8 cellular contexts compared by ENCODE assay signal in the genomic region with DNA sequence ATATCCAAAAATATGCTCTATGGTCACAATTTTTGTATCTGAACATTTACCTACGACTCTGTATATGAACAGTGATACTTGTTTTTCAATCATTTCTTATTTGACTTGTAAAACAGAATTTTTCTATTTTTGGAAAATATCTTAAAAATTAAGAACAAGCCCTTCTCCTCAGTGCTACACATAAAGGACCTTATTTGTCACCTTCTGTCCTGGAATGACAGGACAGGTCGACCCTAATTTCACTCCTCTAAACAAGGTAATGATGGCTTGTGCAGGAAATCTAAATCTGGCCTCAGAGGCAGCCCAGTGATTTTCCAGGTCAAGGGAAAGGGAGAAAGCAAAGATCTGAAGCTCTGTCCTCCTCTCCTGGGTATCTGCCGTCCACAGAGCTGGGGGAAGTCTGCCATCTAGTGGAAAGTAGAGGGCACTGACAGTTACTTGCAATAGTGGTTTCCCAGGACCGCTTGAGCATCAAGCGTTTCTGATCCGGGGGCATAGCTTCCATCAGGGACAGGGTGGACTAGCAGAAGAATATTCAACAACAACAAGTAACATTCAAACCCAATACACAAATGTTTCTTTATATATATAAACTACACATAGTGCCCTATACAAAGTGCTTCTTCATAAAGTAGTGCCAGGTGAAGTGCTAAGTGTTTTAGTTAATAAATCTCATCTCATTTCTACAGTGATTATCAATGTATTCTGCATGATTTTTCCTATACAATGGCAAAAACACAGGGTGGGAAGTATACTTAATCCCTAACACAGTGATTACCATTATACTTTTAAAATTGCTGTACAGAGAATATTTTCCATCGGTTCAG.
A peak's percentile ranks its signal among the peaks of the same experiment; 100 is the strongest.
DNase-seq lines count a peak whose midpoint lies in the region; FAIRE-seq and TF ChIP-seq lines count a peak whose summit lies in the region.

No MANE protein-coding gene starts in this region.

- H3K9me2 ChIP-seq in GM23248 (ENCODE audit: insufficient read depth), result no peaks in the 10 kb centered on the region

- no peaks in the 10 kb centered on the region for H4K20me1 ChIP-seq in GM23248 (ENCODE audit: insufficient read depth)

- FAIRE-seq in RCC 7860 (lab: Jason Lieb, UNC), result no peak

- 4 to 5% methylated on average over 7 of the region's 7 CpGs for WGBS in GM23248 (ENCODE audit: low coverage in 1 of 2, low lambda C conversion rate in 2 of 2, missing lambda C conversion rate in 2 of 2), 2 experiments
- WGBS in testis, 2 donors, result 9 to 10% methylated on average over 7 of the region's 7 CpGs

- in situ Hi-C loops in GM23248 (cut with MboI), result loop anchor here (5.0 kb wide), 1 partner anchor 338 kb away; no protein-coding TSS in a partner anchor

- peak; percentile 69 for DNase-seq in EL
- DNase-seq in GM23248, result peak; percentile 80
- DNase-seq in Kasumi-1 (lab: John Stamatoyannopoulos, UW), result peak; percentile 87 to 92
- peak; percentile 66 for DNase-seq in RCC 7860 (ENCODE audit: low spot score)
- DNase-seq in activated T-helper 1 cell treated with Interleukin-2 at 50 U/mL for 16 hours (ENCODE audit: low read depth), result peak; percentile 20
- peak; percentile 71 for DNase-seq in fibroblast of the conjunctiva (ENCODE audit: low read depth)
- peak; percentile 45 for DNase-seq in non-pigmented ciliary epithelial cell (ENCODE audit: low read depth)
- DNase-seq in testis, result peak; percentile 76

- H3K4me3 ChIP-seq in GM23248 (no peak overlapping the region), testis (no peak overlapping the region)

- H3K27me3 ChIP-seq in GM23248 (replicated peaks; ENCODE audit: insufficient read depth), result no peaks in the 10 kb centered on the region
- no peaks in the 10 kb centered on the region for H3K27me3 ChIP-seq in testis

- peak; percentile 76 to 86 (median 83) for TF ChIP-seq CTCF in testis (IDR thresholded peaks at IDR 0.05)

- no peaks in the 10 kb centered on the region for H3K9me3 ChIP-seq in GM23248 (ENCODE audit: low read depth)
- H3K9me3 ChIP-seq in testis, result no peaks in the 10 kb centered on the region

- H2AFZ ChIP-seq in GM23248, result no peak overlapping the region

- H3F3A ChIP-seq in GM23248 (ENCODE audit: insufficient read depth), result peaks cover 13% of the 10 kb centered on the region; the same call in 1 of the 2 replicates

- no peak overlapping the region for H3K9ac ChIP-seq in GM23248

- intact Hi-C loops in testis (cut with DNase I; ENCODE audit: low total_unique reads), result no loop called here

- H3K79me2 ChIP-seq in GM23248 (ENCODE audit: insufficient read depth), result no peaks in the 10 kb centered on the region

- H3K27ac ChIP-seq in GM23248, result no peak overlapping the region
- H3K27ac ChIP-seq in testis, result no peak overlapping the region

- H3K4me2 ChIP-seq in GM23248 (ENCODE audit: unreplicated experiment), result no peak overlapping the region

- no peaks in the 10 kb centered on the region for H3K4me1 ChIP-seq in GM23248 (ENCODE audit: insufficient read depth)
- no peaks in the 10 kb centered on the region for H3K4me1 ChIP-seq in testis

- no peak for TF ChIP-seq POLR2A in testis (IDR thresholded peaks at IDR 0.05)

- H3K36me3 ChIP-seq in GM23248 (ENCODE audit: low read depth) (no peaks in the 10 kb centered on the region), testis (ENCODE audit: low read depth, missing control alignments) (no peaks in the 10 kb centered on the region)

Comparison
In these comparisons a context has a peak if more than half of its experiments do, and no peak if none do; other contexts are left out.
1. DNase-seq: peak in every context shown above with its lines; median percentile 90 in Kasumi-1; 80 in GM23248; 76 in testis; 71 in fibroblast of the conjunctiva; 69 in EL; 66 in RCC 7860; 45 in non-pigmented ciliary epithelial cell; 20 in activated T-helper 1 cell treated with Interleukin-2 at 50 U/mL for 16 hours.